Comparison of ENCODE assay signal across 24 cellular contexts in genomic region chr14:89294060-89294459, GRCh38.
DNase-seq lines count a peak whose midpoint lies in the region; ATAC-seq and TF ChIP-seq lines count a peak whose summit lies in the region.
"Had no signal": no experiment of that assay in that cellular context is flagged by ENCODE, and none has a peak within 500 bp of the region (broad histone marks: within the 10 kb centered on the region; RNA-seq: fewer than 3 reads in every experiment).

No MANE protein-coding gene starts in this region.

- no peaks in the 10 kb centered on the region for H3K9me3 ChIP-seq in HUES64 (ENCODE audit: insufficient read depth, low read depth, low read length)
- H3K9me3 ChIP-seq in iPS DF 6.9 (ENCODE audit: control insufficient read depth, insufficient read depth, low read length), result no peaks in the 10 kb centered on the region
- H3K9me3 ChIP-seq in trophoblast cell (ENCODE audit: insufficient read depth, low read depth, low read length), result no peaks in the 10 kb centered on the region
- H3K9me3 ChIP-seq: colonic mucosa, upper lobe of left lung had no signal

- H3K9me3 Mint-ChIP-seq in chondrocyte (ENCODE audit: low read depth), result no peaks in the 10 kb centered on the region
- peaks cover 3% of the 10 kb centered on the region for H3K9me3 Mint-ChIP-seq in activated T-cell treated with anti-CD3 and anti-CD28 coated beads, Interleukin-2, amount 50 U/mL, for 24 hours
- H3K9me3 Mint-ChIP-seq: activated naive CD8-positive, alpha-beta T cell treated with anti-CD3 and anti-CD28 coated beads, Interleukin-2, amount 50 U/mL, for 24 hours; activated T-helper 2 cell treated with anti-CD3 and anti-CD28 coated beads, Interferon-gamma antibody, Interleukin-2, Interleukin-4, amounts not matched to agents 10 μg/mL and 5 μg/mL and 100 μg/mL, durations not matched to agents 14 hours and 24 hours and 36 hours; nephron; T-cell had no signal

- no peak overlapping the region for H2AK5ac ChIP-seq in trophoblast cell (ENCODE audit: low read length)

- H3K9ac ChIP-seq in HUES64 (ENCODE audit: low read depth, low read length), result peak overlapping the region; percentile 39
- no peak overlapping the region for H3K9ac ChIP-seq in trophoblast cell (ENCODE audit: low read length)

- peak overlapping the region; percentile 45 for H2BK12ac ChIP-seq in trophoblast cell (ENCODE audit: low read length)

- peak overlapping the region; percentile 49 for H3K4ac ChIP-seq in trophoblast cell (ENCODE audit: low read depth, low read length)

- H4K12ac ChIP-seq in trophoblast cell (ENCODE audit: low read depth, low read length), result no peak overlapping the region

- no peak overlapping the region for H2AFZ ChIP-seq in trophoblast cell (ENCODE audit: insufficient read depth, low read length, poor library complexity)

- WGBS in HUES64, result 60% methylated on average over 7 of the region's 7 CpGs
- WGBS in iPS DF 6.9 (ENCODE audit: insufficient coverage, insufficient read length), result no CpG with 5 or more reads among the region's 7 CpGs
- no CpG with 5 or more reads among the region's 7 CpGs for WGBS in trophoblast cell (ENCODE audit: extremely low coverage, insufficient coverage, insufficient read length)

- TF ChIP-seq CTCF in chondrocyte (IDR thresholded peaks at IDR 0.05), result no peak

- no peak overlapping the region for H3K4me2 ChIP-seq in trophoblast cell (ENCODE audit: low read length)

- H3K4me3 ChIP-seq in HUES64 (ENCODE audit: low read length) (no peak overlapping the region), iPS DF 6.9 (ENCODE audit: low read length) (no peak overlapping the region), trophoblast cell (ENCODE audit: low read depth, low read length) (no peak overlapping the region)
- H3K4me3 ChIP-seq: colonic mucosa, upper lobe of left lung had no signal

- peak overlapping the region; percentile 30 for H4K8ac ChIP-seq in trophoblast cell (ENCODE audit: low read depth, low read length)

- H3K27ac Mint-ChIP-seq in chondrocyte (ENCODE audit: unreplicated experiment), result peak overlapping the region; percentile 4
- H3K27ac Mint-ChIP-seq in activated T-cell treated with anti-CD3 and anti-CD28 coated beads, Interleukin-2, amount 50 U/mL, for 24 hours, result no peak overlapping the region
- H3K27ac Mint-ChIP-seq: activated naive CD8-positive, alpha-beta T cell treated with anti-CD3 and anti-CD28 coated beads, Interleukin-2, amount 50 U/mL, for 24 hours; activated T-helper 2 cell treated with anti-CD3 and anti-CD28 coated beads, Interferon-gamma antibody, Interleukin-2, Interleukin-4, amounts not matched to agents 10 μg/mL and 5 μg/mL and 100 μg/mL, durations not matched to agents 14 hours and 24 hours and 36 hours; progenitor cell of endocrine pancreas had no signal

- ATAC-seq in HG03039 (IDR thresholded peaks at IDR 0.05; ENCODE audit: unreplicated experiment), result no peak
- ATAC-seq: activated naive CD8-positive, alpha-beta T cell treated with anti-CD3 and anti-CD28 coated beads, Interleukin-2, amount 50 U/mL, for 24 hours; T-cell had no signal

- H3K79me2 ChIP-seq in trophoblast cell (ENCODE audit: control insufficient read depth, insufficient read depth, low read length, poor library complexity), result peaks cover 2% of the 10 kb centered on the region

- H3K27me3 ChIP-seq in HUES64 (ENCODE audit: insufficient read depth, low read length) (no peaks in the 10 kb centered on the region), iPS DF 6.9 (ENCODE audit: control insufficient read depth, insufficient read depth, low read length) (no peaks in the 10 kb centered on the region), trophoblast cell (ENCODE audit: insufficient read depth, low read length) (no peaks in the 10 kb centered on the region)
- H3K27me3 ChIP-seq: brain microvascular endothelial cell, colonic mucosa, upper lobe of left lung had no signal

- no peaks in the 10 kb centered on the region for H3K27me3 Mint-ChIP-seq in chondrocyte (ENCODE audit: low read depth)
- H3K27me3 Mint-ChIP-seq in activated T-cell treated with anti-CD3 and anti-CD28 coated beads, Interleukin-2, amount 50 U/mL, for 24 hours, result no peaks in the 10 kb centered on the region
- H3K27me3 Mint-ChIP-seq: activated naive CD8-positive, alpha-beta T cell treated with anti-CD3 and anti-CD28 coated beads, Interleukin-2, amount 50 U/mL, for 24 hours; T-cell had no signal

- DNase-seq in chondrocyte (ENCODE audit: low spot score) (no peak), iPS DF 6.9 (ENCODE audit: low read depth, low spot score) (no peak), trophoblast cell (no peak), AG20443 (ENCODE audit: low spot score) (no peak)
- no peak for DNase-seq in activated T-cell treated with anti-CD3 and anti-CD28 coated beads, Interleukin-2, amount 50 U/mL, for 24 hours
- DNase-seq: activated CD4-positive, alpha-beta T cell treated with anti-CD3 and anti-CD28 coated beads for 48 hours; activated naive CD8-positive, alpha-beta T cell treated with anti-CD3 and anti-CD28 coated beads, Interleukin-2, amount 50 U/mL, for 24 hours; brain microvascular endothelial cell; colonic mucosa; DMS79 treated with DMSO at 0.1 percent for 48 hours; head of caudate nucleus; kidney; mesenchymal stem cell; NCI-H1105; NCI-H526; SHP77 treated with DMSO at 0.1 percent for 48 hours; stimulated activated CD4-positive, alpha-beta T cell treated with anti-CD3 and anti-CD28 coated beads, Interleukin-2, amount 100 ng/mL, for 24 hours; T-cell; upper lobe of left lung had no signal

- H3K27ac ChIP-seq in HUES64 (ENCODE audit: low read depth, low read length) (peak overlapping the region; percentile 90), iPS DF 6.9 (ENCODE audit: low read length) (peak overlapping the region; percentile 91), trophoblast cell (ENCODE audit: low read depth, low read length) (no peak overlapping the region)
- H3K27ac ChIP-seq: brain microvascular endothelial cell, colonic mucosa, upper lobe of left lung had no signal

- H2BK5ac ChIP-seq in trophoblast cell (ENCODE audit: low read depth, low read length, poor library complexity), result no peak overlapping the region

- no peak overlapping the region for H2BK120ac ChIP-seq in trophoblast cell (ENCODE audit: insufficient read depth, low read length, poor library complexity)

- no peak overlapping the region for H3K4me3 Mint-ChIP-seq in chondrocyte (ENCODE audit: unreplicated experiment)
- H3K4me3 Mint-ChIP-seq in activated T-cell treated with anti-CD3 and anti-CD28 coated beads, Interleukin-2, amount 50 U/mL, for 24 hours, result no peak overlapping the region
- H3K4me3 Mint-ChIP-seq: activated naive CD8-positive, alpha-beta T cell treated with anti-CD3 and anti-CD28 coated beads, Interleukin-2, amount 50 U/mL, for 24 hours; nephron; T-cell had no signal

- H3K36me3 ChIP-seq in HUES64 (ENCODE audit: insufficient read depth, low read length) (peaks cover 8% of the 10 kb centered on the region), iPS DF 6.9 (ENCODE audit: control insufficient read depth, insufficient read depth, low read length) (no peaks in the 10 kb centered on the region), trophoblast cell (ENCODE audit: control insufficient read depth in 1 of 2, insufficient read depth in 2 of 2, low read length in 2 of 2) (peaks cover 0 to 2% of the 10 kb centered on the region in 2 experiments)
- H3K36me3 ChIP-seq: brain microvascular endothelial cell, colonic mucosa had no signal

- peaks cover 48% of the 10 kb centered on the region for H3K4me1 ChIP-seq in HUES64 (ENCODE audit: insufficient read depth, low read length)
- peaks cover 20% of the 10 kb centered on the region for H3K4me1 ChIP-seq in iPS DF 6.9 (ENCODE audit: control insufficient read depth, insufficient read depth, low read length)
- H3K4me1 ChIP-seq in trophoblast cell (ENCODE audit: control insufficient read depth in 1 of 2, insufficient read depth in 2 of 2, low read length in 2 of 2), result peaks cover 8 to 12% of the 10 kb centered on the region in 2 experiments
- H3K4me1 ChIP-seq: colonic mucosa had no signal

- H3K18ac ChIP-seq in trophoblast cell (ENCODE audit: low read length), result peak overlapping the region; percentile 86

- H3K36me3 Mint-ChIP-seq in chondrocyte (ENCODE audit: low read depth), result peaks cover 7% of the 10 kb centered on the region
- H3K36me3 Mint-ChIP-seq in activated T-cell treated with anti-CD3 and anti-CD28 coated beads, Interleukin-2, amount 50 U/mL, for 24 hours (ENCODE audit: low read depth), result peaks cover 50% of the 10 kb centered on the region

- H3K79me1 ChIP-seq in trophoblast cell (ENCODE audit: low read length), result peaks cover 2% of the 10 kb centered on the region

- no peak overlapping the region for H3K14ac ChIP-seq in trophoblast cell (ENCODE audit: low read length)

- no peak overlapping the region for H3K23ac ChIP-seq in trophoblast cell (ENCODE audit: low read length)

- peaks cover 19% of the 10 kb centered on the region for H3K4me1 Mint-ChIP-seq in chondrocyte (ENCODE audit: low read depth)
- peaks cover 58% of the 10 kb centered on the region for H3K4me1 Mint-ChIP-seq in activated T-cell treated with anti-CD3 and anti-CD28 coated beads, Interleukin-2, amount 50 U/mL, for 24 hours (ENCODE audit: low read depth)

- peak overlapping the region; percentile 2 for H4K91ac ChIP-seq in trophoblast cell (ENCODE audit: low read depth, low read length)
